8 cellular contexts compared by ENCODE assay signal in the genomic region with DNA sequence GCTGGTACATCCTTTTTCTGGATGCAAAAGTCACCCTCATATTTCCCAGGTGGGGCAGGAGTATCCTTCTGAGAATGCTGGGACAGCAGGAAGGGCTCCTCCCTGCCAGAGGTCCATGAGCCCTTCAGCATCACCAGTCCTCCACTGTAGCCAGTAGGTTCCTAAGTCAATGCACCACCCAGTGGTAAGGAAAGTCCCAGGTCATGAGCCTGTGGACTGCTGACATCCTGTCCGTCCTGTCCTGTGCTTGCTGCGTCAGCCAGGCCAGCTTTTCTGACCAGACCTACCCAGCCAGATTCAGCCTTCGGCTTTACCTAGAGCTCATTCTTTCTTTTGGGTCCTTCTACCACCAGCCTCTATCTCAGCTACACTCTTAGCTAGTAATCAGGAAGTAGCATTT. TPM values are rescaled to one million over a fixed set of nuclear protein-coding genes. Genes with fewer than 3 reads are reported as not detected.
DNase-seq lines count a peak whose midpoint lies in the region; ATAC-seq and TF ChIP-seq lines count a peak whose summit lies in the region.

No MANE protein-coding gene starts in this region.

- in situ Hi-C loops in astrocyte of the spinal cord (cut with HindIII; ENCODE audit: low sequenced_read_pairs): no loop called here

- DNase-seq in A172 (ENCODE audit: low spot score) (peak; percentile 21), HCEC 1CT (peak; percentile 25), astrocyte of the spinal cord (ENCODE audit: low read depth, low spot score) (no peak), iris pigment epithelial cell (ENCODE audit: low read depth) (peak; percentile 31), NCI-H748 treated with DMSO at 0.1 percent for 48 hours (lab: John Stamatoyannopoulos, UW) (no peak), DMS114 treated with DMSO at 0.1 percent for 48 hours (lab: John Stamatoyannopoulos, UW; ENCODE audit: unreplicated experiment) (no peak)

- ATAC-seq in GM18520 (IDR thresholded peaks at IDR 0.05; ENCODE audit: unreplicated experiment) (no peak), HG03571 (IDR thresholded peaks at IDR 0.05; ENCODE audit: unreplicated experiment) (no peak)

- TF ChIP-seq CTCF in astrocyte of the spinal cord (IDR thresholded peaks at IDR 0.05; ENCODE audit: low read depth, low read length): peak; percentile 18

- no peak overlapping the region for H3K4me3 ChIP-seq in astrocyte of the spinal cord (ENCODE audit: low read depth, low read length)

RNA-seq across cellular contexts. Expression of a gene that starts 23.0 kb away (rescaled TPM):
- total RNA-seq in A172 (2014; rRNA removed; shearing (Covaris generic)): 146 and 148 TPM in 2 replicates

Comparison
In these comparisons a context has a peak if more than half of its experiments do, and no peak if none do; other contexts are left out.
1. DNase-seq: peak in A172 (single experiment), HCEC 1CT (single experiment) and iris pigment epithelial cell (single experiment); none in astrocyte of the spinal cord (single experiment), NCI-H748 treated with DMSO at 0.1 percent for 48 hours (single experiment) and DMS114 treated with DMSO at 0.1 percent for 48 hours (single experiment).